Comparison of ENCODE assay signal across 8 cellular contexts in the genomic region with DNA sequence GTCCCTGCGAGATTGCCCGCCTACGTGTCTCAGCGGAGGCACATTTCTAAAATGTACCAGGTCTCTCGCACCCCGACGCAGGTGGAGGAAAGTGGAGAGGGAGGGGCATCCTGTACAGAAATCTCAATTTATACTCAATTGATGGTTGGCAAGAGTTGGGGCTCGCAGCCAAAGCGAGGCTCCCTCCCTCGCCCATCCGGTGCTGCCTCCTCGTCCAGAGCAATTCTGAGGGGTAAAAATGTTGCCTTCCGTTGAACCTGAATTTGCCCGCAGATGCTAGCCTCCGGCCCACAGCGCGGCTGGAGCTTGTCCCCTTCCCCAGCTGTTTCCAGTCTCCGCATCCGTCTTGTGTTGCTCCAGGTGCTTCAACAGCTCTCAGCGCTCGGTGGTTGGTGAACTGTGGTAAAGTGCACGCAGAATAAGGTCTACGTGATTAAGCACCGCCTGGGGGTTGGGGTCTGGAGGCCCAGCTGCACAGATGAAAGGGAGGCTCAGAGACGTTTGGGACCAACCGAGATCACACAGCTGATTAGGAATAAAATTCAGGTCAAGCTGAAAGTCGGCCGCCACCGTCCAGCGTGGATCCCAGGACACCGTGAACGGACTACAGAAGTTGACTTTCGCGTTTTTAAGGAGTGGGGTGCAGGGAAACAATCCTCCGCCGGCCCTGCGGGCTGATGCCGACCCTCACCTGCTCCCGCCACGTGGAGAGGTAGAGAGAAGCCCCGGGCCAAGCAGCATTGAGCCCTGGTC. TPM values are rescaled to one million over a fixed set of nuclear protein-coding genes. Genes with fewer than 3 reads are reported as not detected.
A peak's percentile ranks its signal among the peaks of the same experiment; 100 is the strongest.
DNase-seq lines count a peak whose midpoint lies in the region; ATAC-seq and TF ChIP-seq lines count a peak whose summit lies in the region.

No MANE protein-coding gene starts in this region.

- H3K4me1 Mint-ChIP-seq in activated B cell treated with CpG ODN at 0.5 μM for 24 hours: peaks cover 38% of the 10 kb centered on the region

- no peaks in the 10 kb centered on the region for H3K9me3 Mint-ChIP-seq in activated B cell treated with CpG ODN at 0.5 μM for 24 hours

- ATAC-seq in HG03439 (IDR thresholded peaks at IDR 0.05; ENCODE audit: unreplicated experiment) (peak; percentile 1), activated B cell treated with CpG ODN at 0.5 μM for 24 hours (ENCODE audit: low read depth) (no peak), left ventricle myocardium superior (peak; percentile 0)

- peak overlapping the region; percentile 70 to 94 (median 86) for H3K27ac ChIP-seq in sigmoid colon

- peak overlapping the region; percentile 88 for H3K4me3 Mint-ChIP-seq in activated B cell treated with CpG ODN at 0.5 μM for 24 hours

- POLR2A ChIA-PET in activated B cell treated with CpG ODN at 0.5 μM for 24 hours (lab: Charles Lee): interaction anchor here (0.5 to 2.5 kb wide), 10 partner anchors 9 to 240 kb away, joined by 3 to 13 read pairs (median 4); partner anchors contain the start of genes FANCI and TICRR

- CTCF ChIA-PET in activated B cell treated with CpG ODN at 0.5 μM for 24 hours (lab: Charles Lee): interaction anchor here (0.6 to 2.0 kb wide), 2 partner anchors 23 to 79 kb away, joined by 5 to 11 read pairs; no protein-coding TSS in a partner anchor

- no peaks in the 10 kb centered on the region for H3K9me3 ChIP-seq in sigmoid colon

- TF ChIP-seq POLR2A in sigmoid colon (IDR thresholded peaks at IDR 0.05): no peak

- no peak for TF ChIP-seq EP300 in sigmoid colon (IDR thresholded peaks at IDR 0.05)

- 7 to 11% methylated on average over 41 of the region's 41 CpGs for WGBS in sigmoid colon, 2 donors

- peaks cover 2% of the 10 kb centered on the region for H3K27me3 Mint-ChIP-seq in activated B cell treated with CpG ODN at 0.5 μM for 24 hours

- TF ChIP-seq CTCF in activated B cell treated with CpG ODN at 0.5 μM for 24 hours (IDR thresholded peaks at IDR 0.05) (no peak), sigmoid colon (IDR thresholded peaks at IDR 0.05) (no peak)

- no peaks in the 10 kb centered on the region for H3K27me3 ChIP-seq in sigmoid colon

- H3K36me3 Mint-ChIP-seq in activated B cell treated with CpG ODN at 0.5 μM for 24 hours (ENCODE audit: low read depth): peaks cover 31% of the 10 kb centered on the region

- H3K4me3 ChIP-seq in sigmoid colon: peak overlapping the region; percentile 19 to 98 (median 72)

- H3K36me3 ChIP-seq in sigmoid colon: peaks cover 8 to 30% (median 17%) of the 10 kb centered on the region in 4 donors

- peak; percentile 87 for DNase-seq in NCI-H82 (lab: John Stamatoyannopoulos, UW)
- no peak for DNase-seq in NCI-H82 treated with DMSO at 0.1 percent for 48 hours (lab: John Stamatoyannopoulos, UW; ENCODE audit: unreplicated experiment)
- no peak for DNase-seq in activated B cell treated with CpG ODN at 0.5 μM for 24 hours
- no peak for DNase-seq in left ventricle myocardium superior
- peak; percentile 74 for DNase-seq in sigmoid colon
- DNase-seq in glomerular visceral epithelial cell (ENCODE audit: extremely low spot score): no peak
- DNase-seq in iPS-NIHi7 (ENCODE audit: extremely low spot score): no peak

- H3K4me1 ChIP-seq in sigmoid colon: peaks cover 0 to 45% (median 42%) of the 10 kb centered on the region in 4 donors

- H3K27ac Mint-ChIP-seq in activated B cell treated with CpG ODN at 0.5 μM for 24 hours: peak overlapping the region; percentile 99

- intact Hi-C loops in activated B cell treated with CpG ODN at 0.5 μM for 24 hours (cut with micrococcal nuclease): loop anchor here (1.0 to 10.0 kb wide), 6 partner anchors 23 to 1659 kb away; partner anchors contain the start of genes AEN, PRC1 and TICRR
- intact Hi-C loops in left ventricle myocardium superior (cut with micrococcal nuclease): no loop called here
- intact Hi-C loops in sigmoid colon (cut with DNase I): loop anchor here (1.0 to 10.0 kb wide), 2 partner anchors 92 to 239 kb away; partner anchors contain the start of genes FANCI and TICRR

RNA-seq across cellular contexts. Expression of gene POLG, which starts 0.8 kb away (rescaled TPM):
- total RNA-seq in activated B cell treated with CpG ODN at 0.5 μM for 24 hours (116 and 144 TPM in 2 replicates), left ventricle myocardium superior (39.5 TPM), sigmoid colon (10 to 100 TPM; 37.7 to 43.4 (median 39.8) TPM)
- polyA plus RNA-seq in sigmoid colon: 10 to 100 TPM; 25.2 to 43.2 (median 28.0) TPM

Comparison
In these comparisons a context has a peak if more than half of its experiments do, and no peak if none do; other contexts are left out.
1. DNase-seq: peak in NCI-H82 (single experiment) and sigmoid colon (single experiment); none in NCI-H82 treated with DMSO at 0.1 percent for 48 hours (single experiment), activated B cell treated with CpG ODN at 0.5 μM for 24 hours (single experiment), left ventricle myocardium superior (single experiment), glomerular visceral epithelial cell (single experiment) and iPS-NIHi7 (single experiment).